Comparison of ENCODE assay signal across 29 cellular contexts in the genomic region with DNA sequence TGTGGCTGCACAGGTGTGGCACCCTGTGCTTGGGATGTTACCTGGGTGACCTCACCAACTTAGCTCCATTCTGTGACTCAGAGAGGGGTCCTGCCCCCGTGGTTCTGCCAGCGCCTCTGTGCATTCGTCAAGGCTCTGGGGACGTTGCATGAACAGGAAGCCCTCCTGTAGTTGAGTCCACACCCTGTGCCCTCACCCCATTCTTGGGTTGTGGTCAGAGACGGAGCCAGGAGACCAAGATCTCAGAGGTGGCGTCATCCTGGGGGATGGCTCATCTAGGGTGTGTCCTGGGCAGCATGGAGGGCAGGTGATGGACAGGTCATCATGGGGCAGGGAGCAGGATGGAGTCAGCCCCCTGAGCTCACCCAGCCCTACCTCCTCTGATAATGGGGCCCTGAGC. TPM values are rescaled to one million over a fixed set of nuclear protein-coding genes. Genes with fewer than 3 reads are reported as not detected.
A peak's percentile ranks its signal among the peaks of the same experiment; 100 is the strongest.
DNase-seq lines count a peak whose midpoint lies in the region; ATAC-seq and TF ChIP-seq lines count a peak whose summit lies in the region.
"Had no signal": no experiment of that assay in that cellular context is flagged by ENCODE, and none has a peak within 500 bp of the region (broad histone marks: within the 10 kb centered on the region; RNA-seq: fewer than 3 reads in every experiment).

No MANE protein-coding gene starts in this region.

- no peak overlapping the region for H3K23ac ChIP-seq in trophoblast cell (ENCODE audit: low read length)

- POLR2A ChIA-PET in HCT116 (lab: Charles Lee), result interaction anchor here (1.6 kb wide), 1 partner anchor 12 kb away, joined by 6 read pairs; a partner anchor contains a TSS

- H4K12ac ChIP-seq in trophoblast cell (ENCODE audit: low read depth, low read length), result no peak overlapping the region

- no peak overlapping the region for H4K8ac ChIP-seq in trophoblast cell (ENCODE audit: low read depth, low read length)

- H2BK5ac ChIP-seq in trophoblast cell (ENCODE audit: low read depth, low read length, poor library complexity), result no peak overlapping the region

- no peaks in the 10 kb centered on the region for H3K9me2 ChIP-seq in HCT116 (ENCODE audit: insufficient read depth)
- H3K9me2 ChIP-seq: SK-N-SH had no signal

- RAD21 ChIA-PET in HCT116 (lab: Charles Lee; ENCODE audit: low non-redundant PET in 1 of 2, low total read pairs in 2 of 2, uncharacterized antibody in 2 of 2, unreplicated experiment in 2 of 2), result no interaction called here

- H3K9ac ChIP-seq in BLaER1 treated with 17β-estradiol and CSF1 and Interleukin-3, amounts not matched to agents 10 nM and 100 nM, result no peak overlapping the region
- H3K9ac ChIP-seq in HCT116 (ENCODE audit: low read length), result no peak overlapping the region
- H3K9ac ChIP-seq in trophoblast cell (ENCODE audit: low read length), result no peak overlapping the region
- H3K9ac ChIP-seq: SK-N-SH had no signal

- intact Hi-C loops in HCT116 (cut with micrococcal nuclease), result no loop called here

- peaks cover 0 to 25% (median 0%) of the 10 kb centered on the region in 11 experiments; a peak in 5 of 22 replicates for H4K20me1 ChIP-seq in BLaER1 treated with 17β-estradiol and CSF1 and Interleukin-3, amounts not matched to agents 10 nM and 100 nM
- no peaks in the 10 kb centered on the region for H4K20me1 ChIP-seq in HCT116 (ENCODE audit: insufficient read depth)

- H3K9me3 ChIP-seq in BLaER1 treated with 17β-estradiol and CSF1 and Interleukin-3, amounts not matched to agents 10 nM and 100 nM (replicated peaks in 1 of 11), result no peaks in the 10 kb centered on the region; a peak in 1 of 22 replicates
- H3K9me3 ChIP-seq in HCT116 (ENCODE audit: control insufficient read depth in 1 of 2, insufficient read depth in 1 of 2, low read depth in 1 of 2, low read length in 2 of 2) (no peaks in the 10 kb centered on the region), trophoblast cell (ENCODE audit: insufficient read depth, low read depth, low read length) (peaks cover 8% of the 10 kb centered on the region)
- H3K9me3 ChIP-seq: psoas muscle, SK-N-SH, suprapubic skin, uterus had no signal

- CTCF ChIA-PET in HCT116 (lab: Charles Lee), result no interaction called here

- BruUV-seq in HCT116 (replicated peaks; lab: Mats Ljungman, UMichigan), result no TSS peak

- no CpG with 5 or more reads among the region's 6 CpGs for WGBS in trophoblast cell (ENCODE audit: extremely low coverage, insufficient coverage, insufficient read length)

- H3K4me2 ChIP-seq in BLaER1 treated with 17β-estradiol and CSF1 and Interleukin-3, amounts not matched to agents 10 nM and 100 nM, result peak overlapping the region; percentile 31 to 96 (median 55); a peak in 21 of 22 replicates
- H3K4me2 ChIP-seq in HCT116 (ENCODE audit: low read length), result peak overlapping the region; percentile 30
- H3K4me2 ChIP-seq in trophoblast cell (ENCODE audit: low read length), result no peak overlapping the region
- H3K4me2 ChIP-seq: SK-N-SH had no signal

- DNase-seq in HCT116 (ENCODE audit: low read depth, low spot score), result peak; percentile 19
- DNase-seq in SW480 (ENCODE audit: low spot score), result peak; percentile 90
- no peak for DNase-seq in trophoblast cell
- DNase-seq in germinal center (ENCODE audit: low spot score), result no peak
- no peak for DNase-seq in stimulated activated CD4-positive, alpha-beta T cell treated with anti-CD3 and anti-CD28 coated beads, Interleukin-2, amount 100 ng/mL, for 48 hours
- DNase-seq: activated naive CD4-positive, alpha-beta T cell treated with anti-CD3 and anti-CD28 coated beads, Interleukin-2, amount 10 ng/mL, durations not matched to agents 7 days and 5 days; activated T-cell treated with anti-CD3 and anti-CD28 coated beads, Interleukin-2, amount 50 U/mL, for 48 hours; aorta; CD4-positive, alpha-beta T cell; central memory CD4-positive, alpha-beta T cell; hippocampal formation; left ventricle myocardium superior; NCI-H1436; NCI-H524; psoas muscle; RPMI8226; SK-N-SH; T-helper 9 cell; uterus had no signal

- H3K14ac ChIP-seq in trophoblast cell (ENCODE audit: low read length), result no peak overlapping the region

- H3K36me3 ChIP-seq in BLaER1 treated with 17β-estradiol and CSF1 and Interleukin-3, amounts not matched to agents 10 nM and 100 nM, result peaks cover 0 to 12% (median 3%) of the 10 kb centered on the region in 11 experiments; a peak in 8 of 22 replicates
- H3K36me3 ChIP-seq in HCT116 (ENCODE audit: control insufficient read depth in 1 of 2, insufficient read depth in 2 of 2, low read length in 2 of 2), result no peaks in the 10 kb centered on the region
- H3K36me3 ChIP-seq in trophoblast cell (ENCODE audit: control insufficient read depth in 1 of 2, insufficient read depth in 2 of 2, low read length in 2 of 2), result peaks cover 9 to 11% of the 10 kb centered on the region in 2 experiments
- H3K36me3 ChIP-seq: uterus had no signal

- H3K4me3 ChIP-seq in BLaER1 treated with 17β-estradiol and CSF1 and Interleukin-3, amounts not matched to agents 10 nM and 100 nM, result no peak overlapping the region
- no peak overlapping the region for H3K4me3 ChIP-seq in HCT116 (replicated peaks in 1 of 2; ENCODE audit: low read depth in 1 of 2, low read length in 2 of 2)
- no peak overlapping the region for H3K4me3 ChIP-seq in trophoblast cell (ENCODE audit: low read depth, low read length)
- H3K4me3 ChIP-seq: psoas muscle, suprapubic skin, uterus had no signal

- H2AFZ ChIP-seq in HCT116 (ENCODE audit: low read depth, low read length, poor library complexity, severe bottlenecking), result no peak overlapping the region
- no peak overlapping the region for H2AFZ ChIP-seq in trophoblast cell (ENCODE audit: insufficient read depth, low read length, poor library complexity)

- H2BK12ac ChIP-seq in trophoblast cell (ENCODE audit: low read length), result no peak overlapping the region

- peaks cover 56 to 61% (median 57%) of the 10 kb centered on the region in 11 experiments for H3K27me3 ChIP-seq in BLaER1 treated with 17β-estradiol and CSF1 and Interleukin-3, amounts not matched to agents 10 nM and 100 nM
- H3K27me3 ChIP-seq in HCT116 (ENCODE audit: insufficient read depth, low read length) (no peaks in the 10 kb centered on the region), trophoblast cell (ENCODE audit: insufficient read depth, low read length) (peaks cover 16% of the 10 kb centered on the region)

- H2AK5ac ChIP-seq in trophoblast cell (ENCODE audit: low read length), result no peak overlapping the region

- H3K27ac ChIP-seq in BLaER1 treated with 17β-estradiol and CSF1 and Interleukin-3, amounts not matched to agents 10 nM and 100 nM, result no peak overlapping the region
- no peak overlapping the region for H3K27ac ChIP-seq in HCT116 (ENCODE audit: low read depth, low read length)
- H3K27ac ChIP-seq in trophoblast cell (ENCODE audit: low read depth, low read length), result no peak overlapping the region
- H3K27ac ChIP-seq: psoas muscle, suprapubic skin, uterus had no signal

- H4K91ac ChIP-seq in trophoblast cell (ENCODE audit: low read depth, low read length), result no peak overlapping the region

- H3K4me1 ChIP-seq in BLaER1 treated with 17β-estradiol and CSF1 and Interleukin-3, amounts not matched to agents 10 nM and 100 nM, result peaks cover 23 to 68% (median 57%) of the 10 kb centered on the region in 10 experiments
- peaks cover 2 to 42% of the 10 kb centered on the region in 2 experiments; a peak in 3 of 4 replicates for H3K4me1 ChIP-seq in HCT116 (ENCODE audit: control insufficient read depth in 1 of 2, insufficient read depth in 2 of 2, low read length in 2 of 2)
- H3K4me1 ChIP-seq in trophoblast cell (ENCODE audit: control insufficient read depth in 1 of 2, insufficient read depth in 2 of 2, low read length in 2 of 2), result peaks cover 6 to 21% of the 10 kb centered on the region in 2 experiments

- no peak overlapping the region for H2BK120ac ChIP-seq in trophoblast cell (ENCODE audit: insufficient read depth, low read length, poor library complexity)

- no peak for TF ChIP-seq RAD21 in HCT116 (IDR thresholded peaks at IDR 0.05; ENCODE audit: low read depth)

- no peak for TF ChIP-seq POLR2A in HCT116 (IDR thresholded peaks at IDR 0.05; ENCODE audit: borderline replicate concordance, extremely low read depth, insufficient read depth, insufficient read length)

- H3K79me2 ChIP-seq in HCT116 (ENCODE audit: insufficient read depth, low read length), result no peaks in the 10 kb centered on the region
- no peaks in the 10 kb centered on the region for H3K79me2 ChIP-seq in trophoblast cell (ENCODE audit: control insufficient read depth, insufficient read depth, low read length, poor library complexity)

- no peak overlapping the region for H3K4ac ChIP-seq in trophoblast cell (ENCODE audit: low read depth, low read length)

- no peak for ATAC-seq in HCT116
- peak; percentile 35 for ATAC-seq in esophagus mucosa
- no peak for ATAC-seq in GM18861 (IDR thresholded peaks at IDR 0.05; ENCODE audit: unreplicated experiment)
- ATAC-seq: left ventricle myocardium superior; psoas muscle; stimulated activated memory B cell treated with anti-CD40 and anti-IgM and Interleukin-4, amounts not matched to agents 10 μg/mL and 1 μg/mL and 100 μg/mL, for 72 hours had no signal

- no peak for TF ChIP-seq CTCF in HCT116 (IDR thresholded peaks at IDR 0.05 in 2 of 3, conservative IDR thresholded peaks at IDR 0.05 in 1 of 3; ENCODE audit: borderline replicate concordance in 1 of 3, insufficient read depth in 1 of 3, low read depth in 2 of 3, low read length in 2 of 3)

- peaks cover 1% of the 10 kb centered on the region for H3K79me1 ChIP-seq in trophoblast cell (ENCODE audit: low read length)

- no peak overlapping the region for H3K18ac ChIP-seq in trophoblast cell (ENCODE audit: low read length)

TF ChIP-seq in HCT116, 20 proteins besides CTCF, POLR2A, EP300 and RAD21 (continues in another document):
- TF ChIP-seq CBX3 (IDR thresholded peaks at IDR 0.05; ENCODE audit: low read depth) (no peak), ELF1 (IDR thresholded peaks at IDR 0.05; ENCODE audit: borderline replicate concordance, low read depth) (no peak), JUND (IDR thresholded peaks at IDR 0.05) (no peak), EGR1 (IDR thresholded peaks at IDR 0.05; ENCODE audit: low read depth) (no peak)

RNA-seq across cellular contexts. Expression of a gene that starts 2.5 kb away (rescaled TPM):
- total RNA-seq in HCT116 (2021; ENCODE audit: unreplicated experiment) (2.4 TPM), esophagus mucosa (0.56 TPM)
- 2.7 and 3.0 TPM in 2 replicates for polyA plus RNA-seq in HCT116 (2012)
- polyA plus RNA-seq in trophoblast cell (2013), result 0.49 and 0.67 TPM in 2 replicates
- total RNA-seq: dermis microvascular lymphatic vessel endothelial cell, endothelial cell of umbilical vein, left ventricle myocardium superior, LHCN-M2, mucosa of gallbladder, psoas muscle had no signal
- polyA plus RNA-seq: aorta, endothelial cell of umbilical vein had no signal

RNA-seq across cellular contexts. Expression of a gene that starts 11.0 kb away (rescaled TPM):
- not detected for total RNA-seq in HCT116 (2021; ENCODE audit: unreplicated experiment)
- polyA plus RNA-seq in HCT116 (2012), result not detected in 2 replicates
- total RNA-seq in esophagus mucosa, result not detected
- 0.04 and 0.06 TPM in 2 replicates for polyA plus RNA-seq in trophoblast cell (2013)
- total RNA-seq: aorta, dermis microvascular lymphatic vessel endothelial cell, endothelial cell of umbilical vein, fibroblast of villous mesenchyme, left ventricle myocardium superior, LHCN-M2, mucosa of gallbladder, psoas muscle, suprapubic skin had no signal
- polyA plus RNA-seq: aorta, endothelial cell of umbilical vein, psoas muscle, SK-N-SH had no signal

RNA-seq across cellular contexts. Expression of a gene that starts 12.4 kb away (rescaled TPM):
- total RNA-seq in HCT116 (2021; ENCODE audit: unreplicated experiment), result 27.5 TPM
- 19.9 and 25.4 TPM in 2 replicates for polyA plus RNA-seq in HCT116 (2012)
- 4.4 TPM for total RNA-seq in esophagus mucosa
- 20.3 and 20.7 TPM in 2 replicates for polyA plus RNA-seq in trophoblast cell (2013)

RNA-seq across cellular contexts. Expression of a gene that starts 18.2 kb away (rescaled TPM):
- total RNA-seq in HCT116 (2021; ENCODE audit: unreplicated experiment) (2.8 TPM), esophagus mucosa (0.24 TPM)
- 3.4 and 4.5 TPM in 2 replicates for polyA plus RNA-seq in HCT116 (2012)
- polyA plus RNA-seq in trophoblast cell (2013), result 14.7 and 15.0 TPM in 2 replicates
- total RNA-seq: endothelial cell of umbilical vein, left ventricle myocardium superior, psoas muscle had no signal
- polyA plus RNA-seq: endothelial cell of umbilical vein had no signal

RNA-seq across cellular contexts. Expression of a gene that starts 24.6 kb away (rescaled TPM):
- total RNA-seq in HCT116 (2021; ENCODE audit: unreplicated experiment) (not detected), esophagus mucosa (not detected)
- 0.21 TPM in 1 of 2 replicates, not detected in the other for polyA plus RNA-seq in HCT116 (2012)
- polyA plus RNA-seq in trophoblast cell (2013), result 0.15 and 0.18 TPM in 2 replicates
- total RNA-seq: aorta; CD4-positive, alpha-beta T cell; dermis microvascular lymphatic vessel endothelial cell; endothelial cell of umbilical vein; fibroblast of villous mesenchyme; left ventricle myocardium superior; LHCN-M2; mucosa of gallbladder; psoas muscle; suprapubic skin had no signal
- polyA plus RNA-seq: aorta, endothelial cell of umbilical vein, psoas muscle had no signal

Comparison
In these comparisons a context has a peak if more than half of its experiments do, and no peak if none do; other contexts are left out.
1. DNase-seq: peak in HCT116 (single experiment) and SW480 (single experiment); none in trophoblast cell (0 of 2), germinal center (single experiment) and stimulated activated CD4-positive, alpha-beta T cell treated with anti-CD3 and anti-CD28 coated beads, Interleukin-2, amount 100 ng/mL, for 48 hours (0 of 2).